Comparison of ENCODE assay signal across 1 cellular context in genomic region chr17:4806770-4807533, GRCh38.
TF ChIP-seq lines count a peak whose summit lies in the region.

A gene with protein sequence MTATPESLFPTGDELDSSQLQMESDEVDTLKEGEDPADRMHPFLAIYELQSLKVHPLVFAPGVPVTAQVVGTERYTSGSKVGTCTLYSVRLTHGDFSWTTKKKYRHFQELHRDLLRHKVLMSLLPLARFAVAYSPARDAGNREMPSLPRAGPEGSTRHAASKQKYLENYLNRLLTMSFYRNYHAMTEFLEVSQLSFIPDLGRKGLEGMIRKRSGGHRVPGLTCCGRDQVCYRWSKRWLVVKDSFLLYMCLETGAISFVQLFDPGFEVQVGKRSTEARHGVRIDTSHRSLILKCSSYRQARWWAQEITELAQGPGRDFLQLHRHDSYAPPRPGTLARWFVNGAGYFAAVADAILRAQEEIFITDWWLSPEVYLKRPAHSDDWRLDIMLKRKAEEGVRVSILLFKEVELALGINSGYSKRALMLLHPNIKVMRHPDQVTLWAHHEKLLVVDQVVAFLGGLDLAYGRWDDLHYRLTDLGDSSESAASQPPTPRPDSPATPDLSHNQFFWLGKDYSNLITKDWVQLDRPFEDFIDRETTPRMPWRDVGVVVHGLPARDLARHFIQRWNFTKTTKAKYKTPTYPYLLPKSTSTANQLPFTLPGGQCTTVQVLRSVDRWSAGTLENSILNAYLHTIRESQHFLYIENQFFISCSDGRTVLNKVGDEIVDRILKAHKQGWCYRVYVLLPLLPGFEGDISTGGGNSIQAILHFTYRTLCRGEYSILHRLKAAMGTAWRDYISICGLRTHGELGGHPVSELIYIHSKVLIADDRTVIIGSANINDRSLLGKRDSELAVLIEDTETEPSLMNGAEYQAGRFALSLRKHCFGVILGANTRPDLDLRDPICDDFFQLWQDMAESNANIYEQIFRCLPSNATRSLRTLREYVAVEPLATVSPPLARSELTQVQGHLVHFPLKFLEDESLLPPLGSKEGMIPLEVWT (plus strand): TSS chr17:4807152. CDS start chr17:4807773, 621 bp downstream.

TF ChIP-seq in HepG2, 621 proteins besides CTCF, POLR2A, EP300 and RAD21 (continued from another document and continues in another):
- TF ChIP-seq, protein P1, sequence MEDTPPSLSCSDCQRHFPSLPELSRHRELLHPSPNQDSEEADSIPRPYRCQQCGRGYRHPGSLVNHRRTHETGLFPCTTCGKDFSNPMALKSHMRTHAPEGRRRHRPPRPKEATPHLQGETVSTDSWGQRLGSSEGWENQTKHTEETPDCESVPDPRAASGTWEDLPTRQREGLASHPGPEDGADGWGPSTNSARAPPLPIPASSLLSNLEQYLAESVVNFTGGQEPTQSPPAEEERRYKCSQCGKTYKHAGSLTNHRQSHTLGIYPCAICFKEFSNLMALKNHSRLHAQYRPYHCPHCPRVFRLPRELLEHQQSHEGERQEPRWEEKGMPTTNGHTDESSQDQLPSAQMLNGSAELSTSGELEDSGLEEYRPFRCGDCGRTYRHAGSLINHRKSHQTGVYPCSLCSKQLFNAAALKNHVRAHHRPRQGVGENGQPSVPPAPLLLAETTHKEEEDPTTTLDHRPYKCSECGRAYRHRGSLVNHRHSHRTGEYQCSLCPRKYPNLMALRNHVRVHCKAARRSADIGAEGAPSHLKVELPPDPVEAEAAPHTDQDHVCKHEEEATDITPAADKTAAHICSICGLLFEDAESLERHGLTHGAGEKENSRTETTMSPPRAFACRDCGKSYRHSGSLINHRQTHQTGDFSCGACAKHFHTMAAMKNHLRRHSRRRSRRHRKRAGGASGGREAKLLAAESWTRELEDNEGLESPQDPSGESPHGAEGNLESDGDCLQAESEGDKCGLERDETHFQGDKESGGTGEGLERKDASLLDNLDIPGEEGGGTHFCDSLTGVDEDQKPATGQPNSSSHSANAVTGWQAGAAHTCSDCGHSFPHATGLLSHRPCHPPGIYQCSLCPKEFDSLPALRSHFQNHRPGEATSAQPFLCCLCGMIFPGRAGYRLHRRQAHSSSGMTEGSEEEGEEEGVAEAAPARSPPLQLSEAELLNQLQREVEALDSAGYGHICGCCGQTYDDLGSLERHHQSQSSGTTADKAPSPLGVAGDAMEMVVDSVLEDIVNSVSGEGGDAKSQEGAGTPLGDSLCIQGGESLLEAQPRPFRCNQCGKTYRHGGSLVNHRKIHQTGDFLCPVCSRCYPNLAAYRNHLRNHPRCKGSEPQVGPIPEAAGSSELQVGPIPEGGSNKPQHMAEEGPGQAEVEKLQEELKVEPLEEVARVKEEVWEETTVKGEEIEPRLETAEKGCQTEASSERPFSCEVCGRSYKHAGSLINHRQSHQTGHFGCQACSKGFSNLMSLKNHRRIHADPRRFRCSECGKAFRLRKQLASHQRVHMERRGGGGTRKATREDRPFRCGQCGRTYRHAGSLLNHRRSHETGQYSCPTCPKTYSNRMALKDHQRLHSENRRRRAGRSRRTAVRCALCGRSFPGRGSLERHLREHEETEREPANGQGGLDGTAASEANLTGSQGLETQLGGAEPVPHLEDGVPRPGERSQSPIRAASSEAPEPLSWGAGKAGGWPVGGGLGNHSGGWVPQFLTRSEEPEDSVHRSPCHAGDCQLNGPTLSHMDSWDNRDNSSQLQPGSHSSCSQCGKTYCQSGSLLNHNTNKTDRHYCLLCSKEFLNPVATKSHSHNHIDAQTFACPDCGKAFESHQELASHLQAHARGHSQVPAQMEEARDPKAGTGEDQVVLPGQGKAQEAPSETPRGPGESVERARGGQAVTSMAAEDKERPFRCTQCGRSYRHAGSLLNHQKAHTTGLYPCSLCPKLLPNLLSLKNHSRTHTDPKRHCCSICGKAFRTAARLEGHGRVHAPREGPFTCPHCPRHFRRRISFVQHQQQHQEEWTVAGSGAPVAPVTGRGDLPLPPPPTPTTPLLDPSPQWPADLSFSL (CRISPR knock-in tag; IDR thresholded peaks at IDR 0.05), result no peak
- peak; percentile 72 for TF ChIP-seq PHF8 (CRISPR knock-in tag; IDR thresholded peaks at IDR 0.05)
- peak; percentile 76 for TF ChIP-seq SP4 (CRISPR knock-in tag; IDR thresholded peaks at IDR 0.05)
- peak; percentile 25; the same call in 1 of the 2 replicates for TF ChIP-seq SRY (CRISPR knock-in tag; IDR thresholded peaks at IDR 0.05)
- peak; percentile 47; the same call in 1 of the 3 replicates for TF ChIP-seq MXI1 (IDR thresholded peaks at IDR 0.05; ENCODE audit: borderline replicate concordance, low read depth, low read length)
- no peak for TF ChIP-seq CAMTA2 (CRISPR knock-in tag; IDR thresholded peaks at IDR 0.05; ENCODE audit: borderline replicate concordance)
- TF ChIP-seq KAT2B (IDR thresholded peaks at IDR 0.05; ENCODE audit: borderline replicate concordance, low read depth, low read length), result no peak
- peak; percentile 56 for TF ChIP-seq MAZ (IDR thresholded peaks at IDR 0.05; ENCODE audit: borderline replicate concordance, low read depth, low read length)
- peak; percentile 77 for TF ChIP-seq MAZ (CRISPR knock-in tag; IDR thresholded peaks at IDR 0.05; ENCODE audit: low read depth)
- TF ChIP-seq HES4 (CRISPR knock-in tag; IDR thresholded peaks at IDR 0.05; ENCODE audit: borderline replicate concordance), result 0 out of 2 replicates have a peak, but pooled peaks have one; percentile 35
- no peak for TF ChIP-seq TBL1XR1 (IDR thresholded peaks at IDR 0.05; ENCODE audit: borderline replicate concordance, low read length, partially characterized antibody)
- no peak for TF ChIP-seq PHF5A (CRISPR knock-in tag; IDR thresholded peaks at IDR 0.05; ENCODE audit: low read depth, unreplicated experiment)
- TF ChIP-seq SNAPC2 (CRISPR knock-in tag; IDR thresholded peaks at IDR 0.05), result no peak
- no peak for TF ChIP-seq RXRA (CRISPR knock-in tag; IDR thresholded peaks at IDR 0.05)
- TF ChIP-seq ZNF446 (CRISPR knock-in tag; IDR thresholded peaks at IDR 0.05), result peak; percentile 40; the same call in 1 of the 2 replicates
- TF ChIP-seq HNRNPK (IDR thresholded peaks at IDR 0.05; ENCODE audit: low read depth, low read length, poor library complexity, severe bottlenecking), result peak; percentile 32
- TF ChIP-seq, protein P2, sequence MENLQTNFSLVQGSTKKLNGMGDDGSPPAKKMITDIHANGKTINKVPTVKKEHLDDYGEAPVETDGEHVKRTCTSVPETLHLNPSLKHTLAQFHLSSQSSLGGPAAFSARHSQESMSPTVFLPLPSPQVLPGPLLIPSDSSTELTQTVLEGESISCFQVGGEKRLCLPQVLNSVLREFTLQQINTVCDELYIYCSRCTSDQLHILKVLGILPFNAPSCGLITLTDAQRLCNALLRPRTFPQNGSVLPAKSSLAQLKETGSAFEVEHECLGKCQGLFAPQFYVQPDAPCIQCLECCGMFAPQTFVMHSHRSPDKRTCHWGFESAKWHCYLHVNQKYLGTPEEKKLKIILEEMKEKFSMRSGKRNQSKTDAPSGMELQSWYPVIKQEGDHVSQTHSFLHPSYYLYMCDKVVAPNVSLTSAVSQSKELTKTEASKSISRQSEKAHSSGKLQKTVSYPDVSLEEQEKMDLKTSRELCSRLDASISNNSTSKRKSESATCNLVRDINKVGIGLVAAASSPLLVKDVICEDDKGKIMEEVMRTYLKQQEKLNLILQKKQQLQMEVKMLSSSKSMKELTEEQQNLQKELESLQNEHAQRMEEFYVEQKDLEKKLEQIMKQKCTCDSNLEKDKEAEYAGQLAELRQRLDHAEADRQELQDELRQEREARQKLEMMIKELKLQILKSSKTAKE (CRISPR knock-in tag; IDR thresholded peaks at IDR 0.05; ENCODE audit: borderline replicate concordance), result no peak
- TF ChIP-seq ZNF337 (CRISPR knock-in tag; IDR thresholded peaks at IDR 0.05; ENCODE audit: borderline replicate concordance, low read depth), result no peak
- TF ChIP-seq UBTF (CRISPR knock-in tag; IDR thresholded peaks at IDR 0.05), result peak; percentile 57; the same call in 1 of the 2 replicates
- TF ChIP-seq FOXA1 (IDR thresholded peaks at IDR 0.05), result no peak
- no peak for TF ChIP-seq FOXA1 (CRISPR knock-in tag; IDR thresholded peaks at IDR 0.05)
- TF ChIP-seq CBFB (CRISPR knock-in tag; IDR thresholded peaks at IDR 0.05), result no peak
- TF ChIP-seq, protein P3, sequence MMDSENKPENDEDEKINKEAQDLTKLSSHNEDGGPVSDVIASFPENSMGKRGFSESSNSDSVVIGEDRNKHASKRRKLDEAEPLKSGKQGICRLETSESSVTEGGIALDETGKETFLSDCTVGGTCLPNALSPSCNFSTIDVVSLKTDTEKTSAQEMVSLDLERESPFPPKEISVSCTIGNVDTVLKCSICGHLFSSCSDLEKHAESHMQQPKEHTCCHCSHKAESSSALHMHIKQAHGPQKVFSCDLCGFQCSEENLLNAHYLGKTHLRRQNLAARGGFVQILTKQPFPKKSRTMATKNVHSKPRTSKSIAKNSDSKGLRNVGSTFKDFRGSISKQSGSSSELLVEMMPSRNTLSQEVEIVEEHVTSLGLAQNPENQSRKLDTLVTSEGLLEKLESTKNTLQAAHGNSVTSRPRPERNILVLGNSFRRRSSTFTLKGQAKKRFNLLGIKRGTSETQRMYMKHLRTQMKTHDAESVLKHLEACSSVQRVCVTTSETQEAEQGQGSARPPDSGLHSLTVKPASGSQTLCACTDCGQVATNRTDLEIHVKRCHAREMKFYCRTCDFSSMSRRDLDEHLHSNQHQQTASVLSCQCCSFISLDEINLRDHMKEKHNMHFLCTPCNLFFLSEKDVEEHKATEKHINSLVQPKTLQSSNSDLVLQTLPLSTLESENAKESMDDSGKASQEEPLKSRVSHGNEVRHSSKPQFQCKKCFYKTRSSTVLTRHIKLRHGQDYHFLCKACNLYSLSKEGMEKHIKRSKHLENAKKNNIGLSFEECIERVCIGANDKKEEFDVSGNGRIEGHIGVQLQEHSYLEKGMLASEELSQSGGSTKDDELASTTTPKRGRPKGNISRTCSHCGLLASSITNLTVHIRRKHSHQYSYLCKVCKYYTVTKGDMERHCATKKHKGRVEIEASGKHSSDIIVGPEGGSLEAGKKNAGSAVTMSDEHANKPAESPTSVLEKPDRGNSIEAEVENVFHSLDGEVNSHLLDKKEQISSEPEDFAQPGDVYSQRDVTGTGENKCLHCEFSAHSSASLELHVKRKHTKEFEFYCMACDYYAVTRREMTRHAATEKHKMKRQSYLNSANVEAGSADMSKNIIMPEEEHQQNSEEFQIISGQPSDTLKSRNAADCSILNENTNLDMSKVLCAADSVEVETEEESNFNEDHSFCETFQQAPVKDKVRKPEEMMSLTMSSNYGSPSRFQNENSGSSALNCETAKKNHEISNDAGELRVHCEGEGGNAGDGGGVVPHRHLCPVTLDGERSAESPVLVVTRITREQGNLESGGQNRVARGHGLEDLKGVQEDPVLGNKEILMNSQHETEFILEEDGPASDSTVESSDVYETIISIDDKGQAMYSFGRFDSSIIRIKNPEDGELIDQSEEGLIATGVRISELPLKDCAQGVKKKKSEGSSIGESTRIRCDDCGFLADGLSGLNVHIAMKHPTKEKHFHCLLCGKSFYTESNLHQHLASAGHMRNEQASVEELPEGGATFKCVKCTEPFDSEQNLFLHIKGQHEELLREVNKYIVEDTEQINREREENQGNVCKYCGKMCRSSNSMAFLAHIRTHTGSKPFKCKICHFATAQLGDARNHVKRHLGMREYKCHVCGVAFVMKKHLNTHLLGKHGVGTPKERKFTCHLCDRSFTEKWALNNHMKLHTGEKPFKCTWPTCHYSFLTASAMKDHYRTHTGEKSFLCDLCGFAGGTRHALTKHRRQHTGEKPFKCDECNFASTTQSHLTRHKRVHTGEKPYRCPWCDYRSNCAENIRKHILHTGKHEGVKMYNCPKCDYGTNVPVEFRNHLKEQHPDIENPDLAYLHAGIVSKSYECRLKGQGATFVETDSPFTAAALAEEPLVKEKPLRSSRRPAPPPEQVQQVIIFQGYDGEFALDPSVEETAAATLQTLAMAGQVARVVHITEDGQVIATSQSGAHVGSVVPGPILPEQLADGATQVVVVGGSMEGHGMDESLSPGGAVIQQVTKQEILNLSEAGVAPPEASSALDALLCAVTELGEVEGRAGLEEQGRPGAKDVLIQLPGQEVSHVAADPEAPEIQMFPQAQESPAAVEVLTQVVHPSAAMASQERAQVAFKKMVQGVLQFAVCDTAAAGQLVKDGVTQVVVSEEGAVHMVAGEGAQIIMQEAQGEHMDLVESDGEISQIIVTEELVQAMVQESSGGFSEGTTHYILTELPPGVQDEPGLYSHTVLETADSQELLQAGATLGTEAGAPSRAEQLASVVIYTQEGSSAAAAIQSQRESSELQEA (CRISPR knock-in tag; IDR thresholded peaks at IDR 0.05; ENCODE audit: not compliant biosample characterization), result no peak
- no peak for TF ChIP-seq ZNF18 (CRISPR knock-in tag; IDR thresholded peaks at IDR 0.05; ENCODE audit: insufficient replicate concordance)
- no peak for TF ChIP-seq STAT5B (CRISPR knock-in tag; IDR thresholded peaks at IDR 0.05)
- no peak for TF ChIP-seq DNMT3B (CRISPR knock-in tag; conservative IDR thresholded peaks at IDR 0.05)
- 0 out of 2 replicates have a peak, but pooled peaks have one; percentile 43 for TF ChIP-seq ERF (CRISPR knock-in tag; IDR thresholded peaks at IDR 0.05)
- no peak for TF ChIP-seq FOXM1 (CRISPR knock-in tag; IDR thresholded peaks at IDR 0.05)
- TF ChIP-seq, protein P4, sequence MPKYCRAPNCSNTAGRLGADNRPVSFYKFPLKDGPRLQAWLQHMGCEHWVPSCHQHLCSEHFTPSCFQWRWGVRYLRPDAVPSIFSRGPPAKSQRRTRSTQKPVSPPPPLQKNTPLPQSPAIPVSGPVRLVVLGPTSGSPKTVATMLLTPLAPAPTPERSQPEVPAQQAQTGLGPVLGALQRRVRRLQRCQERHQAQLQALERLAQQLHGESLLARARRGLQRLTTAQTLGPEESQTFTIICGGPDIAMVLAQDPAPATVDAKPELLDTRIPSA (CRISPR knock-in tag; IDR thresholded peaks at IDR 0.05; ENCODE audit: borderline replicate concordance), result no peak
- TF ChIP-seq PAWR (CRISPR knock-in tag; IDR thresholded peaks at IDR 0.05; ENCODE audit: borderline replicate concordance), result no peak
- peak; percentile 19; the same call in 1 of the 2 replicates for TF ChIP-seq SALL1 (CRISPR knock-in tag; IDR thresholded peaks at IDR 0.05)
- no peak for TF ChIP-seq TP53 (CRISPR knock-in tag; conservative IDR thresholded peaks at IDR 0.05)
